In the genomic region with DNA sequence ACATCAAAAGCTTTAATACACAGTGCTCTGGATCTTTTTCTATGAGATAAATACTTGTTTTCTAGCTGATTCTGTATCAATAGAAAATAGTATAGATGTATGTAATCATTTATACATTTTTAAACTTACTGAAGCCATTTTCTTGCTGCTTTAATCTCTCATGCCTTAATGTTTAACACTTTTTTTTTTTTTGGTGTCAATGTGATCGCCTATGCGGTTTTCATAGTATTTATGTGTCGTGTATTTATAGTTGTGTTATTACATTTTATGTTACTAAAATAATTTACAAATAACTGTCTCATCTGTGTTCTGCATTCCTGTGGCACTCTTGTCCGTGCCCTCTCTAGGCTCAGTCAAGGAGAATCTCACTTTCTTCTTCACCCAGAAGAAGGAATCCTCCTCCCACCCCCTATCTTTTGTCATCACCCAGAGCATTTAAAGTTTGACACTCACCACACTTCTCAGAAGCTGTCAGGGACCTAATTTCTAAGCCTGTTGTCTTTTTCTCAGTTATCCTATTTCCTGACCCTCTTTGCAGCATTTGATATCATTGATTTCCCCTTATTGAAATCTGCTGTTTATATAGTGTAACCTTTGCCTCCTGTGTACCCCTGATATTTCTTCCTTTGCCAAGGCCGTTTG, we compare ENCODE assay signal across 2 cellular contexts.
TF ChIP-seq lines count a peak whose summit lies in the region.

No MANE protein-coding gene starts in this region.

TF ChIP-seq in liver, 16 proteins besides CTCF, POLR2A, EP300 and RAD21:
- peak in 1 of 2 donors; percentile 52 for TF ChIP-seq HNF4A (conservative IDR thresholded peaks at IDR 0.05)
- TF ChIP-seq SP1 (IDR thresholded peaks at IDR 0.05) = peak; percentile 27
- no peak for TF ChIP-seq GABPA (IDR thresholded peaks at IDR 0.05 in 1 of 2, conservative IDR thresholded peaks at IDR 0.05 in 1 of 2)
- TF ChIP-seq FOXA2 (IDR thresholded peaks at IDR 0.05) = no peak
TF ChIP-seq in liver: peak in this region for 2.

TF ChIP-seq in HepG2, 621 proteins besides CTCF, POLR2A, EP300 and RAD21:
- TF ChIP-seq ZNF775 (CRISPR knock-in tag; IDR thresholded peaks at IDR 0.05; ENCODE audit: borderline replicate concordance) = no peak
- no peak for TF ChIP-seq ARID2 (CRISPR knock-in tag; IDR thresholded peaks at IDR 0.05; ENCODE audit: borderline replicate concordance)
- TF ChIP-seq, protein P1, sequence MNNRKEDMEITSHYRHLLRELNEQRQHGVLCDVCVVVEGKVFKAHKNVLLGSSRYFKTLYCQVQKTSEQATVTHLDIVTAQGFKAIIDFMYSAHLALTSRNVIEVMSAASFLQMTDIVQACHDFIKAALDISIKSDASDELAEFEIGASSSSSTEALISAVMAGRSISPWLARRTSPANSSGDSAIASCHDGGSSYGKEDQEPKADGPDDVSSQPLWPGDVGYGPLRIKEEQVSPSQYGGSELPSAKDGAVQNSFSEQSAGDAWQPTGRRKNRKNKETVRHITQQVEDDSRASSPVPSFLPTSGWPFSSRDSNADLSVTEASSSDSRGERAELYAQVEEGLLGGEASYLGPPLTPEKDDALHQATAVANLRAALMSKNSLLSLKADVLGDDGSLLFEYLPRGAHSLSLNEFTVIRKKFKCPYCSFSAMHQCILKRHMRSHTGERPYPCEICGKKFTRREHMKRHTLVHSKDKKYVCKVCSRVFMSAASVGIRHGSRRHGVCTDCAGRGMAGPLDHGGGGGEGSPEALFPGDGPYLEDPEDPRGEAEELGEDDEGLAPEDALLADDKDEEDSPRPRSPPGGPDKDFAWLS (CRISPR knock-in tag; IDR thresholded peaks at IDR 0.05; ENCODE audit: borderline replicate concordance) = no peak
- TF ChIP-seq HCFC1 (IDR thresholded peaks at IDR 0.05; ENCODE audit: low read depth, low read length) = no peak
- TF ChIP-seq ZNF33A (CRISPR knock-in tag; IDR thresholded peaks at IDR 0.05; ENCODE audit: borderline replicate concordance) = no peak
- no peak for TF ChIP-seq ATF6 (CRISPR knock-in tag; conservative IDR thresholded peaks at IDR 0.05)
- no peak for TF ChIP-seq ZBTB25 (CRISPR knock-in tag; IDR thresholded peaks at IDR 0.05)
- no peak for TF ChIP-seq ZNF619 (CRISPR knock-in tag; IDR thresholded peaks at IDR 0.05)
- TF ChIP-seq TSC22D2 (CRISPR knock-in tag; IDR thresholded peaks at IDR 0.05; ENCODE audit: borderline replicate concordance) = no peak
- no peak for TF ChIP-seq MEIS2 (CRISPR knock-in tag; IDR thresholded peaks at IDR 0.05)
- no peak for TF ChIP-seq RAD51 (IDR thresholded peaks at IDR 0.05; ENCODE audit: borderline replicate concordance)
- no peak for TF ChIP-seq SRSF4 (IDR thresholded peaks at IDR 0.05; ENCODE audit: low read depth, low read length, poor library complexity, severe bottlenecking)
- TF ChIP-seq CHCHD3 (CRISPR knock-in tag; IDR thresholded peaks at IDR 0.05) = no peak
- no peak for TF ChIP-seq AHDC1 (CRISPR knock-in tag; IDR thresholded peaks at IDR 0.05; ENCODE audit: borderline replicate concordance)
- TF ChIP-seq TP53 (CRISPR knock-in tag; conservative IDR thresholded peaks at IDR 0.05) = no peak
- TF ChIP-seq SP5 (CRISPR knock-in tag; IDR thresholded peaks at IDR 0.05; ENCODE audit: borderline replicate concordance, low read depth) = no peak
- TF ChIP-seq GMEB2 (CRISPR knock-in tag; IDR thresholded peaks at IDR 0.05; ENCODE audit: low read depth) = no peak
- TF ChIP-seq ZBTB38 (CRISPR knock-in tag; IDR thresholded peaks at IDR 0.05) = no peak
- TF ChIP-seq HNRNPLL (IDR thresholded peaks at IDR 0.05; ENCODE audit: low read depth, low read length, poor library complexity, severe bottlenecking) = no peak
